Comparison of ENCODE assay signal across 8 cellular contexts in genomic region chr18:2907459-2908145, GRCh38.
A peak's percentile ranks its signal among the peaks of the same experiment; 100 is the strongest.
DNase-seq lines count a peak whose midpoint lies in the region; ATAC-seq and TF ChIP-seq lines count a peak whose summit lies in the region.

No MANE protein-coding gene starts in this region.

- H3K4me2 ChIP-seq in OCI-LY1 (ENCODE audit: low read length) (peak overlapping the region; percentile 70), smooth muscle cell (peak overlapping the region; percentile 92)

- WGBS in esophagus squamous epithelium, 2 donors: 57 to 62% methylated on average over 5 to 6 of the region's 7 CpGs
- WGBS in smooth muscle cell (ENCODE audit: low lambda C conversion rate): 73% methylated on average over 7 of the region's 7 CpGs

- H3K4me1 ChIP-seq in OCI-LY1 (ENCODE audit: insufficient read depth, low read length, severe bottlenecking) (peaks cover 12% of the 10 kb centered on the region), esophagus squamous epithelium (peaks cover 14 to 40% (median 20%) of the 10 kb centered on the region in 3 donors), smooth muscle cell (ENCODE audit: low read depth) (peaks cover 12% of the 10 kb centered on the region)

- peak overlapping the region; percentile 59; the same call in 1 of the 2 replicates for H3K9ac ChIP-seq in OCI-LY1 (ENCODE audit: low read length)
- H3K9ac ChIP-seq in smooth muscle cell (ENCODE audit: low read depth): no peak overlapping the region

- no peaks in the 10 kb centered on the region for H3K27me3 ChIP-seq in OCI-LY1 (ENCODE audit: insufficient read depth, low read length)
- H3K27me3 ChIP-seq in esophagus squamous epithelium: peaks cover 0 to 32% (median 0%) of the 10 kb centered on the region in 4 donors
- no peaks in the 10 kb centered on the region for H3K27me3 ChIP-seq in smooth muscle cell (ENCODE audit: low read depth)

- no peak for TF ChIP-seq CTCF in OCI-LY1 (IDR thresholded peaks at IDR 0.05; ENCODE audit: low read length)
- no peak for TF ChIP-seq CTCF in esophagus squamous epithelium (IDR thresholded peaks at IDR 0.05)
- TF ChIP-seq CTCF in smooth muscle cell (IDR thresholded peaks at IDR 0.05; ENCODE audit: borderline replicate concordance, insufficient read depth, poor library complexity, severe bottlenecking): no peak

- H4K20me1 ChIP-seq in OCI-LY1 (ENCODE audit: insufficient read depth, low read length) (no peaks in the 10 kb centered on the region), smooth muscle cell (ENCODE audit: low read depth) (peaks cover 16% of the 10 kb centered on the region)

- H3F3A ChIP-seq in OCI-LY1 (ENCODE audit: insufficient read depth, low read length) (no peaks in the 10 kb centered on the region), smooth muscle cell (ENCODE audit: low read depth) (peaks cover 13% of the 10 kb centered on the region)

- H3K9me2 ChIP-seq in OCI-LY1 (ENCODE audit: low read depth, low read length): no peaks in the 10 kb centered on the region

- DNase-seq in esophagus squamous epithelium (lab: John Stamatoyannopoulos, UW) (no peak), smooth muscle cell (lab: John Stamatoyannopoulos, UW; ENCODE audit: unreplicated experiment) (no peak), COLO668 (lab: John Stamatoyannopoulos, UW; ENCODE audit: unreplicated experiment) (no peak), inferior parietal cortex (ENCODE audit: extremely low spot score) (no peak)

- TF ChIP-seq POLR2A in esophagus squamous epithelium (IDR thresholded peaks at IDR 0.05): no peak

- H3K79me2 ChIP-seq in OCI-LY1 (ENCODE audit: insufficient read depth, low read length) (no peaks in the 10 kb centered on the region), smooth muscle cell (ENCODE audit: low read depth) (no peaks in the 10 kb centered on the region)

- ATAC-seq in GM21381 (IDR thresholded peaks at IDR 0.05; ENCODE audit: unreplicated experiment) (peak; percentile 5), HG02588 (IDR thresholded peaks at IDR 0.05; ENCODE audit: unreplicated experiment) (no peak), GM21367 (IDR thresholded peaks at IDR 0.05; ENCODE audit: unreplicated experiment) (no peak)

- no peaks in the 10 kb centered on the region for H3K36me3 ChIP-seq in OCI-LY1 (ENCODE audit: insufficient read depth, low read length)
- H3K36me3 ChIP-seq in esophagus squamous epithelium: peaks cover 0 to 30% (median 0%) of the 10 kb centered on the region in 3 donors
- H3K36me3 ChIP-seq in smooth muscle cell (ENCODE audit: low read depth): no peaks in the 10 kb centered on the region

- H2AFZ ChIP-seq in OCI-LY1 (ENCODE audit: low read length) (no peak overlapping the region), smooth muscle cell (ENCODE audit: low read depth) (no peak overlapping the region)

- H3K4me3 ChIP-seq in OCI-LY1 (ENCODE audit: low read depth, low read length, poor library complexity, severe bottlenecking): peak overlapping the region; percentile 61
- peak overlapping the region in 3 of 4 donors; percentile 40 to 86 (median 63) for H3K4me3 ChIP-seq in esophagus squamous epithelium
- H3K4me3 ChIP-seq in smooth muscle cell: peak overlapping the region; percentile 72

- intact Hi-C loops in esophagus squamous epithelium (cut with DNase I): no loop called here

- H3K27ac ChIP-seq in OCI-LY1 (ENCODE audit: low read depth, low read length, poor library complexity, severe bottlenecking) (no peak overlapping the region), esophagus squamous epithelium (peak overlapping the region in 3 of 4 donors; percentile 17 to 83 (median 82)), smooth muscle cell (ENCODE audit: low read depth) (no peak overlapping the region)

- no peaks in the 10 kb centered on the region for H3K9me3 ChIP-seq in OCI-LY1 (ENCODE audit: low read length)
- no peaks in the 10 kb centered on the region for H3K9me3 ChIP-seq in esophagus squamous epithelium
- no peaks in the 10 kb centered on the region for H3K9me3 ChIP-seq in smooth muscle cell (replicated peaks; ENCODE audit: low read depth)

Comparison
In these comparisons a context has a peak if more than half of its experiments do, and no peak if none do; other contexts are left out.
1. H3K27ac ChIP-seq: peak in esophagus squamous epithelium (3 of 4); none in OCI-LY1 (single experiment) and smooth muscle cell (single experiment).
2. Peak in every context shown above with its lines, with median percentiles within 50 percentile points of each other: H3K4me3 ChIP-seq.